ENCODE assay signal across 7 cellular contexts in the genomic region with DNA sequence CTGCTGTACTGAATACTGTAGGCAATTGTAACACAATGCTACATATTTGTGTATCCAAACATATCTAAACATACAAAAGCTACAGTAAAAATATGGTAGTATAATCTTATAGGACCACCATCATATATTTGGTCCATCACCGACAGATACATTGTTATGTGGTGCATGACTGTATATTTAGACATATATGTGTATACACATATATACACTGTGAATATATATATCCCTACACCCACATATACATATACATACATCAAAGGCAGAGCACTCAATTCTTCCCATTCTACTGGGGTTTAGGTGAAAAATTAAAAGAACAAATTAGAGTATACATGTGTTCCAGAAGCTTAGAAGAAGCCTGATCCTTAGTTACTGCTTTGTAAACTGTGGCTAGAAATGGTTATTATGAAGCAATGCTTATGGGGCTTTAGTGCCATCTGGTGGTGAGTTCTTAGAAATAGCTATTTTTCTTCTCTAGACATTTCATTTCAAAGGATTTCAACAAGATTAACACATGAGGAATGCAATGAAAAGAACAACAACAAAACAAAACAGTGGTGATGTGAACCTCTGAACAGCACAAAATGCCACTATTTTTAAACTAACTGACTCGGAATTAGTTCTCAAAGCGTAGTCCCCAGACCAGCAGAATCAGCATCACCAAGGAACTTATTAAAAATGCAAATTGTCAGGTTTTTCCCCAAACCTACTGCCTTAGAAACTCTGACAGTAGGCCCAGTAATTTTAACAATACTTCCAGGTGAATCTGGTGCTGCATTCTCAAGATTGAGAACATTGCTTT. TPM values are rescaled to one million over a fixed set of nuclear protein-coding genes. Genes with fewer than 3 reads are reported as not detected.
DNase-seq lines count a peak whose midpoint lies in the region; ATAC-seq and TF ChIP-seq lines count a peak whose summit lies in the region.

No MANE protein-coding gene starts in this region.

- DNase-seq in NCI-H146 treated with DMSO at 0.1 percent for 48 hours (lab: John Stamatoyannopoulos, UW; ENCODE audit: unreplicated experiment): peak; percentile 2
- DNase-seq in amniotic epithelial cell (ENCODE audit: low read depth): peak; percentile 30
- no peak for DNase-seq in kidney epithelial cell (ENCODE audit: low read depth)

- no peaks in the 10 kb centered on the region for H3K9me2 ChIP-seq in DOHH2 (replicated peaks; ENCODE audit: control insufficient read depth, low read length)

- H3K4me2 ChIP-seq in DOHH2 (ENCODE audit: low read length): no peak overlapping the region

- H4K20me1 ChIP-seq in DOHH2 (ENCODE audit: control insufficient read depth, insufficient read depth, low read depth, low read length): no peaks in the 10 kb centered on the region

- H3K36me3 ChIP-seq in DOHH2 (ENCODE audit: control insufficient read depth, low read length): no peaks in the 10 kb centered on the region
- H3K36me3 ChIP-seq in kidney epithelial cell (ENCODE audit: control insufficient read depth, insufficient read depth, low read length): peaks cover 3% of the 10 kb centered on the region

- no peaks in the 10 kb centered on the region for H3F3A ChIP-seq in DOHH2 (ENCODE audit: control insufficient read depth, insufficient read depth)

- peak; percentile 79 for TF ChIP-seq CTCF in DOHH2 (IDR thresholded peaks at IDR 0.05; ENCODE audit: low read depth, low read length, poor library complexity, severe bottlenecking)
- peak; percentile 63 for TF ChIP-seq CTCF in kidney epithelial cell (IDR thresholded peaks at IDR 0.05; ENCODE audit: insufficient read depth, low read length, poor library complexity, severe bottlenecking)

- no peak overlapping the region for H3K27ac ChIP-seq in DOHH2 (ENCODE audit: low read depth, low read length)

- H3K27me3 ChIP-seq in DOHH2 (ENCODE audit: control insufficient read depth, low read length): peaks cover 14% of the 10 kb centered on the region; the same call in 1 of the 2 replicates
- H3K27me3 ChIP-seq in kidney epithelial cell (ENCODE audit: control insufficient read depth, insufficient read depth, low read length): no peaks in the 10 kb centered on the region

- H3K79me2 ChIP-seq in DOHH2 (ENCODE audit: control insufficient read depth, low read length): no peaks in the 10 kb centered on the region

- H3K4me1 ChIP-seq in DOHH2 (ENCODE audit: control insufficient read depth, low read length): no peaks in the 10 kb centered on the region

- peak; percentile 61 for ATAC-seq in GM21529 (IDR thresholded peaks at IDR 0.05; ENCODE audit: unreplicated experiment)
- ATAC-seq in HG03095 (IDR thresholded peaks at IDR 0.05; ENCODE audit: unreplicated experiment): no peak
- ATAC-seq in GM18861 (IDR thresholded peaks at IDR 0.05; ENCODE audit: unreplicated experiment): no peak

- H3K4me3 ChIP-seq in DOHH2 (ENCODE audit: low read length): no peak overlapping the region
- no peak overlapping the region for H3K4me3 ChIP-seq in kidney epithelial cell (ENCODE audit: low read depth, low read length)

- no peaks in the 10 kb centered on the region for H3K9me3 ChIP-seq in DOHH2 (ENCODE audit: control insufficient read depth, insufficient read depth, low read length)

RNA-seq across cellular contexts. Expression of gene PKHD1, which starts 38.0 kb away (rescaled TPM):
- total RNA-seq in kidney epithelial cell: 1.6 and 1.8 TPM in 2 replicates
